Comparison of ENCODE assay signal across 29 cellular contexts in the genomic region with DNA sequence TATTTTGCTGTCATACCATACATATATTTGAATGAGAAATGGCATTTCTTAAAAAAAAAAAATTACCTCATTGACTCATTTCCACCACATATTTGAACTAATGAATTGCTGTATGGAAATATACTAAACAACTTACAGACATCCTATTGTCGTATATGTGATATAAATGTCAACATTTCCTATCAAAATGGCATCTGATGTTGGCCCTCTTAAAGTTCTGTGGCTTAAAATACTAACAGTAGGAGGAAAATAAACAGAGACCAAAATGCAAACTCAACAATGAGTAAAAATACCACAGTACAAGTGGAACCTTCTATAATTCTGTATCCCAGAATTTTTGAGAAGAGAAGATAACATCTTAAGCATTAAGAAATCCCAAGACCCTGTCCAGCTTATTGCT.
"Had no signal": no experiment of that assay in that cellular context is flagged by ENCODE, and none has a peak within 500 bp of the region (broad histone marks: within the 10 kb centered on the region; RNA-seq: fewer than 3 reads in every experiment).

No MANE protein-coding gene starts in this region.

- H3K9me3 ChIP-seq: colonic mucosa, ovary, prostate gland, sigmoid colon, vagina had no signal

- DNase-seq: activated CD4-positive, alpha-beta T cell treated with anti-CD3 and anti-CD28 coated beads for 1 hour; activated CD8-positive, alpha-beta memory T cell treated with anti-CD3 and anti-CD28 coated beads, Interleukin-2, amount 10 ng/mL, durations not matched to agents 7 days and 5 days; activated CD8-positive, alpha-beta T cell treated with anti-CD3 and anti-CD28 coated beads, Interleukin-2, amount 10 ng/mL, durations not matched to agents 7 days and 5 days; activated naive CD4-positive, alpha-beta T cell; activated T-cell treated with anti-CD3 and anti-CD28 coated beads, Interleukin-2, amount 50 U/mL, for 48 hours; cerebellar nuclear complex; colonic mucosa; foreskin melanocyte; glutamatergic neuron; islet precursor cell; left cardiac atrium; left ventricle myocardium superior; naive B cell; nephron progenitor cell; ovary; sigmoid colon; small intestine; stimulated activated CD4-positive, alpha-beta T cell treated with anti-CD3 and anti-CD28 coated beads, Interleukin-4, amount 100 ng/mL, for 24 hours; stimulated activated naive CD8-positive, alpha-beta T cell treated with anti-CD3 and anti-CD28 coated beads, Interleukin-15, amount 100 ng/mL, for 72 hours; substantia nigra; SW 1271; T1000 had no signal

- H3K4me3 Mint-ChIP-seq: activated CD8-positive, alpha-beta memory T cell treated with anti-CD3 and anti-CD28 coated beads, Interleukin-2, amount 10 ng/mL, durations not matched to agents 7 days and 5 days; activated CD8-positive, alpha-beta T cell treated with anti-CD3 and anti-CD28 coated beads, Interleukin-2, amount 10 ng/mL, durations not matched to agents 7 days and 5 days; naive B cell; nephron progenitor cell; stimulated activated memory B cell treated with anti-CD40 and anti-IgM and Interleukin-4, amounts not matched to agents 10 μg/mL and 1 μg/mL and 100 μg/mL, for 72 hours; stimulated activated naive CD8-positive, alpha-beta T cell treated with anti-CD3 and anti-CD28 coated beads, Interleukin-15, amount 100 ng/mL, for 72 hours; T-helper 1 cell treated with Interleukin-12 subunit alpha and Interleukin-12 subunit beta and Interleukin-4 antibody, amounts not matched to agents 30 μg/mL and 1 μg/mL, for 36 hours; WTC11 had no signal

- ATAC-seq: activated CD8-positive, alpha-beta memory T cell treated with anti-CD3 and anti-CD28 coated beads, Interleukin-2, amount 10 ng/mL, durations not matched to agents 7 days and 5 days; activated CD8-positive, alpha-beta T cell treated with anti-CD3 and anti-CD28 coated beads, Interleukin-2, amount 10 ng/mL, durations not matched to agents 7 days and 5 days; activated naive CD4-positive, alpha-beta T cell treated with anti-CD3 and anti-CD28 coated beads, Interleukin-2, amount 50 U/mL, for 72 hours; left cardiac atrium; left ventricle myocardium superior; stimulated activated naive CD8-positive, alpha-beta T cell treated with anti-CD3 and anti-CD28 coated beads, Interleukin-15, amount 100 ng/mL, for 72 hours; WTC11 had no signal

- H3K36me3 ChIP-seq: colonic mucosa, ovary, prostate gland, sigmoid colon, vagina had no signal

- H3K9me3 Mint-ChIP-seq: type B pancreatic cell had no signal

- H3K4me1 Mint-ChIP-seq: stimulated activated naive CD8-positive, alpha-beta T cell treated with anti-CD3 and anti-CD28 coated beads, Interleukin-15, amount 100 ng/mL, for 72 hours had no signal

- H3K27ac ChIP-seq: colonic mucosa, ovary, sigmoid colon, vagina had no signal

- H3K27ac Mint-ChIP-seq: activated CD8-positive, alpha-beta memory T cell treated with anti-CD3 and anti-CD28 coated beads, Interleukin-2, amount 10 ng/mL, durations not matched to agents 7 days and 5 days; activated CD8-positive, alpha-beta T cell treated with anti-CD3 and anti-CD28 coated beads, Interleukin-2, amount 10 ng/mL, durations not matched to agents 7 days and 5 days; activated naive CD4-positive, alpha-beta T cell treated with anti-CD3 and anti-CD28 coated beads, Interleukin-2, amount 50 U/mL, for 72 hours; naive B cell; stimulated activated memory B cell treated with anti-CD40 and anti-IgM and Interleukin-4, amounts not matched to agents 10 μg/mL and 1 μg/mL and 100 μg/mL, for 72 hours; stimulated activated naive CD8-positive, alpha-beta T cell treated with anti-CD3 and anti-CD28 coated beads, Interleukin-15, amount 100 ng/mL, for 72 hours; T-helper 1 cell treated with Interleukin-12 subunit alpha and Interleukin-12 subunit beta and Interleukin-4 antibody, amounts not matched to agents 30 μg/mL and 1 μg/mL, for 36 hours had no signal

- H3K27me3 ChIP-seq: colonic mucosa, ovary, sigmoid colon, vagina had no signal

- H3K4me1 ChIP-seq: colonic mucosa, prostate gland, sigmoid colon had no signal

- H3K36me3 Mint-ChIP-seq: activated CD8-positive, alpha-beta memory T cell treated with anti-CD3 and anti-CD28 coated beads, Interleukin-2, amount 10 ng/mL, durations not matched to agents 7 days and 5 days; activated naive CD4-positive, alpha-beta T cell treated with anti-CD3 and anti-CD28 coated beads, Interleukin-2, amount 50 U/mL, for 72 hours had no signal

- H3K27me3 Mint-ChIP-seq: activated CD8-positive, alpha-beta memory T cell treated with anti-CD3 and anti-CD28 coated beads, Interleukin-2, amount 10 ng/mL, durations not matched to agents 7 days and 5 days; naive B cell; stimulated activated memory B cell treated with anti-CD40 and anti-IgM and Interleukin-4, amounts not matched to agents 10 μg/mL and 1 μg/mL and 100 μg/mL, for 72 hours; type B pancreatic cell had no signal

- H3K4me3 ChIP-seq: colonic mucosa, ovary, prostate gland, sigmoid colon, vagina had no signal
